11 cellular contexts compared by ENCODE assay signal in the genomic region with DNA sequence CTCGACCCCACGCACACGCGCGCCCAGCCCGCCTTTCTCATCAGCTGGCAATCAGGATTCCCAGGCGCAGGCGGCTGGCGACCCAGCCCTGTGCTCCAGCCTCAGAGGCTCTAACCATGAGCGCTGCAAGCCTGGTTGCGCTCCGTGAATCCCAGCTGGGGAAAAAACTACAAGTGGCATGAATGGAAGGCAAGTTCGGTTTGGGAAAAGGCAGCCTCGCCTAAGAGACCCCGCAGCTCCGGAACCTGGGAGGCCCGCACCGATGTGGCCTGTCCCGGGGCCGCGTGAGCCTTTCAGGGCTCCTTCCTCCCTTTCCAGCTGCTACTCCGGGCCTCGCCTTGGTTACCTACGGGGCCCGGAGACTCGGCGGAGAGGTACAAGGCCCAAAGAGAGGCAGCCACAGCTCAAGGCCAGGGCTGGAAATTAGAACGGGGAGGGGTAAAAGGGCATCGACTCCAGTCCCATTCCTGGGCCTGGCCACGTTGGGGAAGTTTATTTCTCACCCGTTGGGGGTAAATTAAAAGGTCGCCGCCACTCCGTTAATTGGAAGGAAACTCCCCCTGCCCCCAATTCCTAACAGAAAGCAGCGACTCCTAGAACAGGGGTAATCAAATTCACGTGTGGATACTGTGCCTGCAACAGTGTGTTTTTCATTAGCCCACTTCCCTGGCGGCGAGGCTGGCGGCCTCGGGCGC. TPM values are rescaled to one million over a fixed set of nuclear protein-coding genes. Genes with fewer than 3 reads are reported as not detected.
A peak's percentile ranks its signal among the peaks of the same experiment; 100 is the strongest.
DNase-seq lines count a peak whose midpoint lies in the region; ATAC-seq and TF ChIP-seq lines count a peak whose summit lies in the region.
"Had no signal": no experiment of that assay in that cellular context is flagged by ENCODE, and none has a peak within 500 bp of the region (broad histone marks: within the 10 kb centered on the region; RNA-seq: fewer than 3 reads in every experiment).

No MANE protein-coding gene starts in this region.

- H3K4me3 Mint-ChIP-seq in activated CD4-positive, alpha-beta T cell treated with anti-CD3 and anti-CD28 coated beads, Interleukin-2, amount 10 ng/mL, durations not matched to agents 24 days and 14 days, result no peak overlapping the region
- peak overlapping the region in 1 of 2 donors; percentile 73 for H3K4me3 Mint-ChIP-seq in stimulated activated naive B cell treated with anti-CD40 and anti-IgM and Interleukin-4, amounts not matched to agents 10 μg/mL and 1 μg/mL and 100 μg/mL, for 72 hours

- H3K27me3 Mint-ChIP-seq in activated CD4-positive, alpha-beta T cell treated with anti-CD3 and anti-CD28 coated beads, Interleukin-2, amount 10 ng/mL, durations not matched to agents 24 days and 14 days, result peaks cover 76% of the 10 kb centered on the region
- peaks cover 54 to 86% of the 10 kb centered on the region in 2 donors for H3K27me3 Mint-ChIP-seq in stimulated activated naive B cell treated with anti-CD40 and anti-IgM and Interleukin-4, amounts not matched to agents 10 μg/mL and 1 μg/mL and 100 μg/mL, for 72 hours

- H3K27ac Mint-ChIP-seq in activated CD4-positive, alpha-beta T cell treated with anti-CD3 and anti-CD28 coated beads, Interleukin-2, amount 10 ng/mL, durations not matched to agents 24 days and 14 days, result peak overlapping the region; percentile 6
- H3K27ac Mint-ChIP-seq in stimulated activated naive B cell treated with anti-CD40 and anti-IgM and Interleukin-4, amounts not matched to agents 10 μg/mL and 1 μg/mL and 100 μg/mL, for 72 hours, result peak overlapping the region; percentile 96

- H3K36me3 ChIP-seq in WERI-Rb-1 (no peaks in the 10 kb centered on the region), kidney epithelial cell (ENCODE audit: control insufficient read depth, insufficient read depth, low read length) (peaks cover 6% of the 10 kb centered on the region)

- peaks cover 2% of the 10 kb centered on the region for H3K4me1 Mint-ChIP-seq in activated CD4-positive, alpha-beta T cell treated with anti-CD3 and anti-CD28 coated beads, Interleukin-2, amount 10 ng/mL, durations not matched to agents 24 days and 14 days
- H3K4me1 Mint-ChIP-seq in stimulated activated naive B cell treated with anti-CD40 and anti-IgM and Interleukin-4, amounts not matched to agents 10 μg/mL and 1 μg/mL and 100 μg/mL, for 72 hours, result peaks cover 21 to 23% of the 10 kb centered on the region in 2 donors

- H3K9me3 ChIP-seq in WERI-Rb-1 (ENCODE audit: severe bottlenecking), result peaks cover 21% of the 10 kb centered on the region

- ATAC-seq in stimulated activated naive B cell treated with anti-CD40 and anti-IgM and Interleukin-4, amounts not matched to agents 10 μg/mL and 1 μg/mL and 100 μg/mL, for 72 hours (replicated peaks), result no peak

- no peak for TF ChIP-seq CTCF in WERI-Rb-1 (IDR thresholded peaks at IDR 0.05; ENCODE audit: low read depth, low read length)
- TF ChIP-seq CTCF in kidney epithelial cell (IDR thresholded peaks at IDR 0.05; ENCODE audit: insufficient read depth, low read length, poor library complexity, severe bottlenecking), result no peak

- H3K4me3 ChIP-seq in WERI-Rb-1 (ENCODE audit: low read depth, low read length) (peak overlapping the region; percentile 26), kidney epithelial cell (ENCODE audit: low read depth, low read length) (peak overlapping the region; percentile 72)

- no peak for DNase-seq in activated CD4-positive, alpha-beta T cell treated with anti-CD3 and anti-CD28 coated beads, Interleukin-2, amount 10 ng/mL, durations not matched to agents 24 days and 14 days
- DNase-seq in activated CD4-positive, alpha-beta T cell treated with anti-CD3 and anti-CD28 coated beads for 4 hours, result no peak
- no peak for DNase-seq in WERI-Rb-1
- DNase-seq in kidney epithelial cell (ENCODE audit: low read depth), result no peak
- DNase-seq in stimulated activated naive B cell treated with anti-CD40 and anti-IgM and Interleukin-4, amounts not matched to agents 10 μg/mL and 1 μg/mL and 100 μg/mL, for 72 hours, result no peak
- no peak for DNase-seq in NCI-H1048 (lab: John Stamatoyannopoulos, UW)
- no peak for DNase-seq in hypothalamus (lab: John Stamatoyannopoulos, UW)
- no peak for DNase-seq in Ammon's horn (ENCODE audit: low spot score)
- DNase-seq: AML-193, NCI-H1436 had no signal

- intact Hi-C loops in activated CD4-positive, alpha-beta T cell treated with anti-CD3 and anti-CD28 coated beads, Interleukin-2, amount 10 ng/mL, durations not matched to agents 24 days and 14 days (cut with micrococcal nuclease), result no loop called here

- H3K27ac ChIP-seq in WERI-Rb-1, result no peak overlapping the region

- peaks cover 3% of the 10 kb centered on the region for H3K9me3 Mint-ChIP-seq in activated CD4-positive, alpha-beta T cell treated with anti-CD3 and anti-CD28 coated beads, Interleukin-2, amount 10 ng/mL, durations not matched to agents 24 days and 14 days
- peaks cover 0 to 2% of the 10 kb centered on the region in 2 donors for H3K9me3 Mint-ChIP-seq in stimulated activated naive B cell treated with anti-CD40 and anti-IgM and Interleukin-4, amounts not matched to agents 10 μg/mL and 1 μg/mL and 100 μg/mL, for 72 hours

- peaks cover 8% of the 10 kb centered on the region for H3K36me3 Mint-ChIP-seq in activated CD4-positive, alpha-beta T cell treated with anti-CD3 and anti-CD28 coated beads, Interleukin-2, amount 10 ng/mL, durations not matched to agents 24 days and 14 days (ENCODE audit: low read depth)
- H3K36me3 Mint-ChIP-seq in stimulated activated naive B cell treated with anti-CD40 and anti-IgM and Interleukin-4, amounts not matched to agents 10 μg/mL and 1 μg/mL and 100 μg/mL, for 72 hours, result peaks cover 0 to 9% of the 10 kb centered on the region in 2 donors

- H3K27me3 ChIP-seq in WERI-Rb-1 (ENCODE audit: insufficient read depth, low read depth, severe bottlenecking) (peaks cover 67% of the 10 kb centered on the region), kidney epithelial cell (ENCODE audit: control insufficient read depth, insufficient read depth, low read length) (no peaks in the 10 kb centered on the region)

RNA-seq across cellular contexts. Expression of gene HOXA9, which starts 1.3 kb away (rescaled TPM):
- total RNA-seq in activated CD4-positive, alpha-beta T cell treated with anti-CD3 and anti-CD28 coated beads, Interleukin-2, amount 10 ng/mL, durations not matched to agents 24 days and 14 days, result not detected in 2 replicates
- total RNA-seq in kidney epithelial cell, result 46.5 and 53.7 TPM in 2 replicates
- total RNA-seq: T-helper 2 cell treated with Interferon-gamma antibody and Interleukin-4, amounts not matched to agents 100 ng/mL and 5 ng/mL, for 36 hours had no signal

RNA-seq across cellular contexts. Expression of gene HOXA10, which starts 7.5 kb away (rescaled TPM):
- not detected in 2 replicates for total RNA-seq in activated CD4-positive, alpha-beta T cell treated with anti-CD3 and anti-CD28 coated beads, Interleukin-2, amount 10 ng/mL, durations not matched to agents 24 days and 14 days
- 29.1 and 30.9 TPM in 2 replicates for total RNA-seq in kidney epithelial cell
- total RNA-seq: T-helper 2 cell treated with Interferon-gamma antibody and Interleukin-4, amounts not matched to agents 100 ng/mL and 5 ng/mL, for 36 hours had no signal

RNA-seq across cellular contexts. Expression of gene HOXA7, which starts 10.1 kb away (rescaled TPM):
- not detected in 2 replicates for total RNA-seq in activated CD4-positive, alpha-beta T cell treated with anti-CD3 and anti-CD28 coated beads, Interleukin-2, amount 10 ng/mL, durations not matched to agents 24 days and 14 days
- 28.8 and 34.2 TPM in 2 replicates for total RNA-seq in kidney epithelial cell
- total RNA-seq: T-helper 2 cell treated with Interferon-gamma antibody and Interleukin-4, amounts not matched to agents 100 ng/mL and 5 ng/mL, for 36 hours had no signal

RNA-seq across cellular contexts. Expression of gene HOXA3, which starts 14.2 kb away (rescaled TPM):
- total RNA-seq in activated CD4-positive, alpha-beta T cell treated with anti-CD3 and anti-CD28 coated beads, Interleukin-2, amount 10 ng/mL, durations not matched to agents 24 days and 14 days, result not detected in 2 replicates
- 17.3 and 26.4 TPM in 2 replicates for total RNA-seq in kidney epithelial cell
- total RNA-seq: T-helper 2 cell treated with Interferon-gamma antibody and Interleukin-4, amounts not matched to agents 100 ng/mL and 5 ng/mL, for 36 hours had no signal

RNA-seq across cellular contexts. Expression of gene HOXA11, which starts 18.4 kb away (rescaled TPM):
- total RNA-seq in activated CD4-positive, alpha-beta T cell treated with anti-CD3 and anti-CD28 coated beads, Interleukin-2, amount 10 ng/mL, durations not matched to agents 24 days and 14 days, result not detected in 2 replicates
- total RNA-seq in kidney epithelial cell, result 11.4 and 17.3 TPM in 2 replicates
- total RNA-seq: T-helper 2 cell treated with Interferon-gamma antibody and Interleukin-4, amounts not matched to agents 100 ng/mL and 5 ng/mL, for 36 hours had no signal

Comparison
In these comparisons a context has a peak if more than half of its experiments do, and no peak if none do; other contexts are left out.
1. RNA of gene HOXA9, which starts 1.3 kb away (total RNA-seq): 46.5 to 53.7 TPM in kidney epithelial cell; not detected in activated CD4-positive, alpha-beta T cell treated with anti-CD3 and anti-CD28 coated beads, Interleukin-2, amount 10 ng/mL, durations not matched to agents 24 days and 14 days; every median in the first group is over 10 times any median in the second.
2. RNA of gene HOXA10, which starts 7.5 kb away (total RNA-seq): 29.1 to 30.9 TPM in kidney epithelial cell; not detected in activated CD4-positive, alpha-beta T cell treated with anti-CD3 and anti-CD28 coated beads, Interleukin-2, amount 10 ng/mL, durations not matched to agents 24 days and 14 days; every median in the first group is over 10 times any median in the second.
3. RNA of gene HOXA7, which starts 10.1 kb away (total RNA-seq): 28.8 to 34.2 TPM in kidney epithelial cell; not detected in activated CD4-positive, alpha-beta T cell treated with anti-CD3 and anti-CD28 coated beads, Interleukin-2, amount 10 ng/mL, durations not matched to agents 24 days and 14 days; every median in the first group is over 10 times any median in the second.